28 cellular contexts compared by ENCODE assay signal in genomic region chr2:11321847-11322246, GRCh38.
"Had no signal": no experiment of that assay in that cellular context is flagged by ENCODE, and none has a peak within 500 bp of the region (broad histone marks: within the 10 kb centered on the region; RNA-seq: fewer than 3 reads in every experiment).

No MANE protein-coding gene starts in this region.

- H3K27me3 Mint-ChIP-seq: dendritic cell treated with granulocyte-macrophage colony-stimulating factor and Interleukin-4, amounts not matched to agents 40 ng/mL and 50 ng/mL, for 4 days; effector memory CD8-positive, alpha-beta T cell had no signal

- H3K9me3 Mint-ChIP-seq: dendritic cell treated with granulocyte-macrophage colony-stimulating factor and Interleukin-4, amounts not matched to agents 40 ng/mL and 50 ng/mL, for 4 days; effector memory CD8-positive, alpha-beta T cell; endodermal cell had no signal

- ATAC-seq: effector memory CD8-positive, alpha-beta T cell; esophagus mucosa; foreskin keratinocyte; gastroesophageal sphincter; heart left ventricle; heart right ventricle had no signal

- H3K4me3 ChIP-seq: colonic mucosa, coronary artery, dorsolateral prefrontal cortex, esophagus muscularis mucosa, esophagus squamous epithelium, gastroesophageal sphincter, heart left ventricle, heart right ventricle had no signal

- FAIRE-seq: colon, endometrium, endothelial cell of umbilical vein, frontal cortex had no signal

- H3K27ac Mint-ChIP-seq: dendritic cell treated with granulocyte-macrophage colony-stimulating factor and Interleukin-4, amounts not matched to agents 40 ng/mL and 50 ng/mL, for 4 days; effector memory CD8-positive, alpha-beta T cell; endodermal cell had no signal

- H3K27me3 ChIP-seq: colonic mucosa, dorsolateral prefrontal cortex, esophagus muscularis mucosa, esophagus squamous epithelium, foreskin keratinocyte, gastroesophageal sphincter, heart left ventricle, heart right ventricle had no signal

- H3K9me3 ChIP-seq: colonic mucosa, esophagus muscularis mucosa, esophagus squamous epithelium, gastroesophageal sphincter, heart left ventricle, heart right ventricle had no signal

- H3K4me1 ChIP-seq: colonic mucosa, foreskin keratinocyte had no signal

- DNase-seq: colonic mucosa; cortex of kidney; dermis blood vessel endothelial cell; dorsolateral prefrontal cortex; effector CD4-positive, alpha-beta T cell; effector CD8-positive, alpha-beta T cell; effector memory CD4-positive, alpha-beta T cell; effector memory CD8-positive, alpha-beta T cell; endodermal cell; erythroblast; esophagus squamous epithelium; foreskin fibroblast; foreskin keratinocyte; foreskin melanocyte; glutamatergic neuron; head of caudate nucleus; heart left ventricle; heart right ventricle had no signal

- H3K27ac ChIP-seq: colonic mucosa, coronary artery, dorsolateral prefrontal cortex, epithelial cell of prostate, esophagus muscularis mucosa, esophagus squamous epithelium, foreskin keratinocyte, gastroesophageal sphincter, heart left ventricle, heart right ventricle had no signal

- H3K36me3 ChIP-seq: colonic mucosa, esophagus muscularis mucosa, esophagus squamous epithelium, gastroesophageal sphincter, heart left ventricle, heart right ventricle had no signal

- H3K4me3 Mint-ChIP-seq: dendritic cell treated with granulocyte-macrophage colony-stimulating factor and Interleukin-4, amounts not matched to agents 40 ng/mL and 50 ng/mL, for 4 days; effector memory CD8-positive, alpha-beta T cell; endodermal cell had no signal
